In genomic region chr22:29316429-29316828, GRCh38 we compare ENCODE assay signal across 2 cellular contexts.
TF ChIP-seq lines count a peak whose summit lies in the region.

No MANE protein-coding gene starts in this region.

TF ChIP-seq in HEK293, 187 proteins besides CTCF, POLR2A, EP300 and RAD21:
- peak; percentile 33; the same call in 1 of the 2 replicates for TF ChIP-seq ZFHX2 (tag by site-specific recombination; conservative IDR thresholded peaks at IDR 0.05)
- no peak for TF ChIP-seq ZNF677 (tag by site-specific recombination; IDR thresholded peaks at IDR 0.05)
- no peak for TF ChIP-seq ZNF335 (tag by site-specific recombination; conservative IDR thresholded peaks at IDR 0.05)
- 0 out of 2 replicates have a peak, but pooled peaks have one; percentile 37 for TF ChIP-seq EGR2 (tag by site-specific recombination; IDR thresholded peaks at IDR 0.05; ENCODE audit: low read depth)
- no peak for TF ChIP-seq ZNF416 (tag by site-specific recombination; IDR thresholded peaks at IDR 0.05)

TF ChIP-seq in H1, 55 proteins besides CTCF, POLR2A, EP300 and RAD21:
- no peak for TF ChIP-seq EGR1 (IDR thresholded peaks at IDR 0.05; ENCODE audit: borderline replicate concordance, low read depth, low read length)
- TF ChIP-seq MAX (IDR thresholded peaks at IDR 0.05): peak; percentile 78
- peak; percentile 95 for TF ChIP-seq E2F6 (IDR thresholded peaks at IDR 0.05)
TF ChIP-seq in H1: peak in this region for 2.
